1 cellular context compared by ENCODE assay signal in the genomic region with DNA sequence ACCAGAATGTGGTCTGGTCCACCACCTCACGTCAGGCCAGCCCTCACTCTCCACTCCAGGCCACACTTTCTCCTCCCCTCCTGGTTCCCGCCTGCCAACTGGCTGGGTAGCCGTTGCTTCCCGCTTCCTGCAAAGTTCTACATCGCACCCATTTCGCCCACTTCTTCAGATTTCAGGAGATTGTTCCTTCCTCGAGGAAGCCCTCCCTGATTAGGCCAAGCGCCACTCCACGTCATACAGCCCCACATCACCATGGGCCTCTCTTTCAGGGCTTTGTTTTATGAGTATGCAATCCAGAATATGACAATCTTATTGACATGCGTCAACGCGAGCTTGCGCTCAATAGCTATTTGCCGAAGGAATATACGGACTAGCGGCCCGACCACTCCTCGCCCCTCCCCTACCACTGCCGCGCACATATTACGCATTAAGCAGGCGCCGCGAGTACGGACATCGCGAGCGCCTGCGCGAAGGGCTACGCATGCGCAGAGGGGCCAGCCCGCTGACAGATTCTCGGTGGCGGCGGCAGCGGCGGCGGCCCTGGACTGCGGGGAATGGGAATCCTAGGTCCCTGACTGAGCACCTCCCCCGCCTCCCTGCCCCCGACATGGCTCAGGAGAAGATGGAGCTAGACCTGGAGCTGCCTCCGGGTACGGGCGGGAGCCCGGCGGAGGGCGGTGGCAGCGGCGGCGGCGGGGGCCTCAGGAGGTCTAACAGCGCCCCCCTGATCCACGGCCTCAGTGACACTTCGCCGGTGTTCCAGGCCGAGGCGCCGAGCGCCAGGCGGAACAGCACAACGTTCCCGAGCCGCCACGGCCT.
TF ChIP-seq lines count a peak whose summit lies in the region.

No MANE protein-coding gene starts in this region.

TF ChIP-seq in K562, 482 proteins besides CTCF, POLR2A, EP300 and RAD21 (continued from another document and continues in another):
- TF ChIP-seq PBX2 (CRISPR knock-in tag; IDR thresholded peaks at IDR 0.05; ENCODE audit: low read depth) (no peak), PBX2 (tag; conservative IDR thresholded peaks at IDR 0.05; ENCODE audit: low read depth) (peak; percentile 29; the same call in 1 of the 2 replicates), BCL6 (CRISPR knock-in tag; IDR thresholded peaks at IDR 0.05) (no peak), SMAD2 (IDR thresholded peaks at IDR 0.05; ENCODE audit: low read depth, low read length) (no peak), ZNF347 (CRISPR knock-in tag; IDR thresholded peaks at IDR 0.05; ENCODE audit: low read depth) (no peak), SREBF2 (CRISPR knock-in tag; IDR thresholded peaks at IDR 0.05) (no peak), ARID3A (IDR thresholded peaks at IDR 0.05; ENCODE audit: borderline replicate concordance, low read depth, low read length) (peak; percentile 44; the same call in 1 of the 2 replicates), PHF20 (IDR thresholded peaks at IDR 0.05; ENCODE audit: partially characterized antibody) (peak; percentile 74), KAT7 (CRISPR knock-in tag; IDR thresholded peaks at IDR 0.05; ENCODE audit: borderline replicate concordance) (0 out of 2 replicates have a peak, but pooled peaks have one; percentile 18), TSC22D4 (tag; IDR thresholded peaks at IDR 0.05) (no peak), ZNF253 (CRISPR knock-in tag; conservative IDR thresholded peaks at IDR 0.05) (no peak), NCOA1 (IDR thresholded peaks at IDR 0.05; ENCODE audit: low read depth) (no peak), FIP1L1 (IDR thresholded peaks at IDR 0.05; ENCODE audit: low read depth, low read length, poor library complexity, severe bottlenecking) (no peak), HNRNPLL (IDR thresholded peaks at IDR 0.05; ENCODE audit: low read depth, low read length, poor library complexity, severe bottlenecking) (peak; percentile 42), CCNT2 (IDR thresholded peaks at IDR 0.05; ENCODE audit: borderline replicate concordance, extremely low read depth, insufficient read length, low read depth, low read length) (peak; percentile 58), LCOR (CRISPR knock-in tag; IDR thresholded peaks at IDR 0.05) (peak; percentile 68), CREB1 (IDR thresholded peaks at IDR 0.05) (peak; percentile 98), CREB1 (CRISPR knock-in tag; IDR thresholded peaks at IDR 0.05) (peak; percentile 99), U2AF2 (optimal IDR thresholded peaks at IDR 0.05; ENCODE audit: low read depth, low read length) (no peak), SLC30A9 (CRISPR knock-in tag; IDR thresholded peaks at IDR 0.05) (no peak), MXD1 (CRISPR knock-in tag; IDR thresholded peaks at IDR 0.05; ENCODE audit: borderline replicate concordance, poor library complexity, severe bottlenecking) (no peak), ZBTB5 (IDR thresholded peaks at IDR 0.05) (no peak), ATF1 (CRISPR knock-in tag; IDR thresholded peaks at IDR 0.05) (peak; percentile 94), ATF1 (tag; IDR thresholded peaks at IDR 0.05) (peak; percentile 99), IFI16 (CRISPR knock-in tag; IDR thresholded peaks at IDR 0.05) (no peak), RBM14 (IDR thresholded peaks at IDR 0.05; ENCODE audit: borderline replicate concordance, insufficient read depth, low read depth, low read length) (no peak), TBL1XR1 (IDR thresholded peaks at IDR 0.05; ENCODE audit: low read length in 2 of 2) (peak in 1 of 2 experiments; percentile 87; a peak in 2 of 4 replicates), SRSF7 (optimal IDR thresholded peaks at IDR 0.05; ENCODE audit: low read depth, low read length) (no peak), CHD4 (IDR thresholded peaks at IDR 0.05; ENCODE audit: insufficient read depth, insufficient replicate concordance, low read depth, low read length, poor library complexity, severe bottlenecking) (no peak), RB1 (IDR thresholded peaks at IDR 0.05; ENCODE audit: low read depth) (0 out of 2 replicates have a peak, but pooled peaks have one; percentile 30)
- TF ChIP-seq, protein P1, sequence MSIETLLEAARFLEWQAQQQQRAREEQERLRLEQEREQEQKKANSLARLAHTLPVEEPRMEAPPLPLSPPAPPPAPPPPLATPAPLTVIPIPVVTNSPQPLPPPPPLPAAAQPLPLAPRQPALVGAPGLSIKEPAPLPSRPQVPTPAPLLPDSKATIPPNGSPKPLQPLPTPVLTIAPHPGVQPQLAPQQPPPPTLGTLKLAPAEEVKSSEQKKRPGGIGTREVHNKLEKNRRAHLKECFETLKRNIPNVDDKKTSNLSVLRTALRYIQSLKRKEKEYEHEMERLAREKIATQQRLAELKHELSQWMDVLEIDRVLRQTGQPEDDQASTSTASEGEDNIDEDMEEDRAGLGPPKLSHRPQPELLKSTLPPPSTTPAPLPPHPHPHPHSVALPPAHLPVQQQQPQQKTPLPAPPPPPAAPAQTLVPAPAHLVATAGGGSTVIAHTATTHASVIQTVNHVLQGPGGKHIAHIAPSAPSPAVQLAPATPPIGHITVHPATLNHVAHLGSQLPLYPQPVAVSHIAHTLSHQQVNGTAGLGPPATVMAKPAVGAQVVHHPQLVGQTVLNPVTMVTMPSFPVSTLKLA (conservative IDR thresholded peaks at IDR 0.05): peak; percentile 62 to 63
- TF ChIP-seq, protein P2, sequence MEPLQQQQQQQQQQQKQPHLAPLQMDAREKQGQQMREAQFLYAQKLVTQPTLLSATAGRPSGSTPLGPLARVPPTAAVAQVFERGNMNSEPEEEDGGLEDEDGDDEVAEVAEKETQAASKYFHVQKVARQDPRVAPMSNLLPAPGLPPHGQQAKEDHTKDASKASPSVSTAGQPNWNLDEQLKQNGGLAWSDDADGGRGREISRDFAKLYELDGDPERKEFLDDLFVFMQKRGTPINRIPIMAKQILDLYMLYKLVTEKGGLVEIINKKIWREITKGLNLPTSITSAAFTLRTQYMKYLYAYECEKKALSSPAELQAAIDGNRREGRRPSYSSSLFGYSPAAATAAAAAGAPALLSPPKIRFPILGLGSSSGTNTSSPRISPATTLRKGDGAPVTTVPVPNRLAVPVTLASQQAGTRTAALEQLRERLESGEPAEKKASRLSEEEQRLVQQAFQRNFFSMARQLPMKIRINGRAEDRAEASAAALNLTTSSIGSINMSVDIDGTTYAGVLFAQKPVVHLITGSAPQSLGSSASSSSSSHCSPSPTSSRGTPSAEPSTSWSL (CRISPR knock-in tag; IDR thresholded peaks at IDR 0.05; ENCODE audit: borderline replicate concordance): no peak
- TF ChIP-seq, protein P3, sequence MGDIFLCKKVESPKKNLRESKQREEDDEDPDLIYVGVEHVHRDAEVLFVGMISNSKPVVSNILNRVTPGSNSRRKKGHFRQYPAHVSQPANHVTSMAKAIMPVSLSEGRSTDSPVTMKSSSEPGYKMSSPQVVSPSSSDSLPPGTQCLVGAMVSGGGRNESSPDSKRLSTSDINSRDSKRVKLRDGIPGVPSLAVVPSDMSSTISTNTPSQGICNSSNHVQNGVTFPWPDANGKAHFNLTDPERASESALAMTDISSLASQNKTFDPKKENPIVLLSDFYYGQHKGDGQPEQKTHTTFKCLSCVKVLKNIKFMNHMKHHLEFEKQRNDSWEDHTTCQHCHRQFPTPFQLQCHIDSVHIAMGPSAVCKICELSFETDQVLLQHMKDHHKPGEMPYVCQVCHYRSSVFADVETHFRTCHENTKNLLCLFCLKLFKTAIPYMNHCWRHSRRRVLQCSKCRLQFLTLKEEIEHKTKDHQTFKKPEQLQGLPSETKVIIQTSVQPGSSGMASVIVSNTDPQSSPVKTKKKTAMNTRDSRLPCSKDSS (IDR thresholded peaks at IDR 0.05; ENCODE audit: low read depth, partially characterized antibody): no peak
- TF ChIP-seq, protein P4, sequence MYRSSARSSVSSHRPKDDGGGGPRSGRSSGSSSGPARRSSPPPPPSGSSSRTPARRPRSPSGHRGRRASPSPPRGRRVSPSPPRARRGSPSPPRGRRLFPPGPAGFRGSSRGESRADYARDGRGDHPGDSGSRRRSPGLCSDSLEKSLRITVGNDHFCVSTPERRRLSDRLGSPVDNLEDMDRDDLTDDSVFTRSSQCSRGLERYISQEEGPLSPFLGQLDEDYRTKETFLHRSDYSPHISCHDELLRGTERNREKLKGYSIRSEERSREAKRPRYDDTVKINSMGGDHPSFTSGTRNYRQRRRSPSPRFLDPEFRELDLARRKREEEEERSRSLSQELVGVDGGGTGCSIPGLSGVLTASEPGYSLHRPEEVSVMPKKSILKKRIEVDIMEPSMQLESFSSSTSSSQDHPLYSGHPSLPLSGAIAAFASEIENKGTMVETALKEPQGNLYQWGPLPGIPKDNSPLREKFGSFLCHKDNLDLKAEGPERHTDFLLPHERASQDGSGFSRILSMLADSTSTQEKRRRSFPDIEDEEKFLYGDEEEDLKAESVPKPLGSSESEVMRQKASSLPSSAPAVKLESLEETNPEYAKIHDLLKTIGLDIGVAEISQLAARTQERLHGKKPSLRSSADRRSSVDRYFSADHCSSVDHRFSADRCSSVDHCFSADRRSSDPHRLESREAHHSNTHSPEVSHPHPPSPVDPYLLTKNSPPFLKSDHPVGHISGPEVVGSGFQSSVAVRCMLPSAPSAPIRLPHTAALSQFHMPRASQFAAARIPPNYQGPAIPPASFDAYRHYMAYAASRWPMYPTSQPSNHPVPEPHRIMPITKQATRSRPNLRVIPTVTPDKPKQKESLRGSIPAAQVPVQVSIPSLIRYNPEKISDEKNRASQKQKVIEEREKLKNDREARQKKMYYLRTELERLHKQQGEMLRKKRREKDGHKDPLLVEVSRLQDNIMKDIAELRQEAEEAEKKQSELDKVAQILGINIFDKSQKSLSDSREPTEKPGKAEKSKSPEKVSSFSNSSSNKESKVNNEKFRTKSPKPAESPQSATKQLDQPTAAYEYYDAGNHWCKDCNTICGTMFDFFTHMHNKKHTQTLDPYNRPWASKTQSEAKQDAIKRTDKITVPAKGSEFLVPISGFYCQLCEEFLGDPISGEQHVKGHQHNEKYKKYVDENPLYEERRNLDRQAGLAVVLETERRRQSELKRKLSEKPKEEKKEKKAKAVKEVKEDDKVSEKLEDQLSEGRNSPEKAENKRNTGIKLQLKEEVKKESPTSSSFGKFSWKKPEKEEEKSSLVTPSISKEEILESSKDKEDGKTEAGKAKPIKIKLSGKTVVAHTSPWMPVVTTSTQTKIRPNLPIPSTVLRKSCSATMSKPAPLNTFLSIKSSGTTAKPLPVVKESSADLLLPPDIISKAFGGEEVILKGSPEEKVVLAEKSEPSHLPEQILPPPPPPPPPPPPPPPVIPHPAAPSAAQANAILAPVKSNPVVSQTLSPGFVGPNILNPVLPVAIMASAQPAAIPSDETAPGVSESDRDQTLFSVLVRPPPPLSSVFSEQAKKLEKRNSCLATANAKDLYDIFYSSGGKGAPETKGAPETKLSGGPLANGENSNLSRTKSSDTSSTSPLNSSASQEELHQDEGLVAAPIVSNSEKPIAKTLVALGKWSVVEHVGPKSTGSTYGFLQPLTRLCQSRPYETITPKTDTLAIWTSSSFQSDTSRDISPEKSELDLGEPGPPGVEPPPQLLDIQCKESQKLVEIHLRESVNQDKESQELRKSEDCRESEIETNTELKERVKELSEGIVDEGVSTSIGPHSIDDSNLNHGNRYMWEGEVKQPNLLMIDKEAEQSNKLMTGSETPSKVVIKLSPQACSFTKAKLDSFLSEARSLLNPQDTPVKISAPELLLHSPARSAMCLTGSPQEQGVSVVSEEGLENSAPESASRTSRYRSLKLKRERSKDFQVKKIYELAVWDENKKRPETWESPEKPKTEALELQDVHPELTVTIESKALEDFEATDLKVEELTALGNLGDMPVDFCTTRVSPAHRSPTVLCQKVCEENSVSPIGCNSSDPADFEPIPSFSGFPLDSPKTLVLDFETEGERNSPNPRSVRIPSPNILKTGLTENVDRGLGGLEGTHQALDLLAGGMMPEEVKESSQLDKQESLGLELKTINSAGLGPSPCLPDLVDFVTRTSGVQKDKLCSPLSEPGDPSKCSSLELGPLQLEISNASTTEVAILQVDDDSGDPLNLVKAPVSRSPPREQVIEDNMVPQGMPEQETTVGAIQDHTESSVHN (IDR thresholded peaks at IDR 0.05; ENCODE audit: borderline replicate concordance in 1 of 2, low read depth in 1 of 2): 0 out of 4 replicates have a peak, but pooled peaks of 1 of the 2 experiments have one; percentile 38
